ENCODE assay signal across 33 cellular contexts in genomic region chr4:129988957-129989356, GRCh38.
DNase-seq lines count a peak whose midpoint lies in the region; ATAC-seq, FAIRE-seq and TF ChIP-seq lines count a peak whose summit lies in the region.
"Had no signal": no experiment of that assay in that cellular context is flagged by ENCODE, and none has a peak within 500 bp of the region (broad histone marks: within the 10 kb centered on the region; RNA-seq: fewer than 3 reads in every experiment).

No MANE protein-coding gene starts in this region.

- TF ChIP-seq CTCF in liver (IDR thresholded peaks at IDR 0.05; ENCODE audit: low read depth, low read length, missing input control) = no peak
- no peak for TF ChIP-seq CTCF in HepG2 (CRISPR knock-in tag; IDR thresholded peaks at IDR 0.05)

- no peaks in the 10 kb centered on the region for H4K20me1 ChIP-seq in HepG2 (ENCODE audit: insufficient read depth, low read length)
- H4K20me1 ChIP-seq: BLaER1; BLaER1 treated with 17β-estradiol and CSF1 and Interleukin-3, amounts not matched to agents 10 nM and 100 nM had no signal

- TF ChIP-seq EP300 in HepG2 (IDR thresholded peaks at IDR 0.05; ENCODE audit: low read depth in 2 of 2, low read length in 2 of 2) (no peak), HepG2 (CRISPR knock-in tag; IDR thresholded peaks at IDR 0.05; ENCODE audit: borderline replicate concordance) (no peak)

- H3K27me3 ChIP-seq in liver (ENCODE audit: control insufficient read depth in 4 of 4, insufficient read depth in 4 of 4, low read length in 3 of 4) = no peaks in the 10 kb centered on the region
- no peaks in the 10 kb centered on the region for H3K27me3 ChIP-seq in HepG2 (ENCODE audit: control insufficient read depth in 1 of 2, insufficient read depth in 2 of 2, low read length in 2 of 2)
- H3K27me3 ChIP-seq: BE2C; BLaER1; BLaER1 treated with 17β-estradiol and CSF1 and Interleukin-3, amounts not matched to agents 10 nM and 100 nM had no signal

- no peak for TF ChIP-seq POLR2A in HepG2 (IDR thresholded peaks at IDR 0.05; ENCODE audit: insufficient read depth in 1 of 2, low read depth in 2 of 2, low read length in 2 of 2)

- no peak overlapping the region for H3K4me3 ChIP-seq in liver (ENCODE audit: low read depth in 1 of 3, low read length in 3 of 3)
- no peak overlapping the region for H3K4me3 ChIP-seq in HepG2 (replicated peaks in 1 of 3; ENCODE audit: insufficient read depth in 1 of 3, low read depth in 2 of 3, low read length in 3 of 3)
- H3K4me3 ChIP-seq: A549; BLaER1; BLaER1 treated with 17β-estradiol and CSF1 and Interleukin-3, amounts not matched to agents 10 nM and 100 nM had no signal

- no peak for DNase-seq in HepG2 (ENCODE audit: low spot score)
- DNase-seq in left lobe of liver (ENCODE audit: low spot score) = no peak
- peak; percentile 85 for DNase-seq in renal cortical epithelial cell (ENCODE audit: low read depth)
- no peak for DNase-seq in G401 (ENCODE audit: low spot score)
- DNase-seq: 8988T; ACHN; AML-193; BE2C; C1 segment of cervical spinal cord; Caco-2; Calu3; CD4-positive, alpha-beta memory T cell; CD4-positive, alpha-beta T cell; CD4-positive, CD25-positive, alpha-beta regulatory T cell; CD8-positive, alpha-beta memory T cell; CD8-positive, alpha-beta T cell; COR-L47; DMS 273 treated with DMSO at 0.1 percent for 48 hours; DMS153; DMS53; DMS79; DMS79 treated with DMSO at 0.1 percent for 48 hours; DND-41; EL had no signal

- H2AFZ ChIP-seq in HepG2 (ENCODE audit: low read length) = no peak overlapping the region

- intact Hi-C loops in HepG2 (cut with micrococcal nuclease; ENCODE audit: unreplicated experiment) = no loop called here

- H3K9ac ChIP-seq in liver (ENCODE audit: low read depth in 1 of 2, low read length in 2 of 2) (no peak overlapping the region), HepG2 (ENCODE audit: insufficient read depth, low read depth, low read length) (no peak overlapping the region)
- H3K9ac ChIP-seq: BLaER1; BLaER1 treated with 17β-estradiol and CSF1 and Interleukin-3, amounts not matched to agents 10 nM and 100 nM had no signal

- no TSS peak for BruUV-seq in HepG2 (replicated peaks; lab: Mats Ljungman, UMichigan)

- CTCF ChIA-PET in HepG2 (lab: Yijun Ruan, JAX; ENCODE audit: low intra/inter-chr PET ratio, low total read pairs) = no interaction called here

- in situ Hi-C loops in HepG2 (cut with HindIII; ENCODE audit: extremely low pct_ligation_motif_present, low pct_unique_long_range_greater_than_20kb) (no loop called here), G401 (cut with HindIII; ENCODE audit: low sequenced_read_pairs) (no loop called here)

- H3K36me3 ChIP-seq in liver (ENCODE audit: control insufficient read depth in 4 of 4, insufficient read depth in 3 of 4, low read depth in 1 of 4, low read length in 3 of 4) (no peaks in the 10 kb centered on the region), HepG2 (replicated peaks in 1 of 2; ENCODE audit: control insufficient read depth in 1 of 2, insufficient read depth in 2 of 2, low read length in 2 of 2) (no peaks in the 10 kb centered on the region)
- H3K36me3 ChIP-seq: BE2C; BLaER1; BLaER1 treated with 17β-estradiol and CSF1 and Interleukin-3, amounts not matched to agents 10 nM and 100 nM had no signal

- no peak overlapping the region for H3K4me2 ChIP-seq in HepG2 (ENCODE audit: low read depth, low read length)
- H3K4me2 ChIP-seq: A549; BLaER1; BLaER1 treated with 17β-estradiol and CSF1 and Interleukin-3, amounts not matched to agents 10 nM and 100 nM had no signal

- no peak for TF ChIP-seq RAD21 in liver (IDR thresholded peaks at IDR 0.05)
- TF ChIP-seq RAD21 in HepG2 (CRISPR knock-in tag; IDR thresholded peaks at IDR 0.05) = no peak

- H3K4me1 ChIP-seq in liver (ENCODE audit: control insufficient read depth in 4 of 4, insufficient read depth in 4 of 4, low read length in 3 of 4) = no peaks in the 10 kb centered on the region
- no peaks in the 10 kb centered on the region for H3K4me1 ChIP-seq in HepG2 (ENCODE audit: insufficient read depth, low read length)
- H3K4me1 ChIP-seq: A549; BE2C; BLaER1; BLaER1 treated with 17β-estradiol and CSF1 and Interleukin-3, amounts not matched to agents 10 nM and 100 nM; Caco-2 had no signal

- no peaks in the 10 kb centered on the region for H3K79me2 ChIP-seq in HepG2 (ENCODE audit: insufficient read depth, low read length)

- FAIRE-seq in HepG2 (lab: Jason Lieb, UNC) = no peak
- FAIRE-seq: A204.1, A549, D721Med had no signal

- H3K27ac ChIP-seq in liver (ENCODE audit: low read depth in 1 of 2, low read length in 2 of 2) (no peak overlapping the region), HepG2 (ENCODE audit: extremely low read length, insufficient read depth, low read length) (no peak overlapping the region)
- H3K27ac ChIP-seq: 22Rv1; A549; BLaER1; BLaER1 treated with 17β-estradiol and CSF1 and Interleukin-3, amounts not matched to agents 10 nM and 100 nM; C4-2B had no signal

- ATAC-seq in HepG2 = no peak
- ATAC-seq in left lobe of liver = peak; percentile 44
- ATAC-seq in HG03439 (IDR thresholded peaks at IDR 0.05; ENCODE audit: unreplicated experiment) = no peak
- ATAC-seq: A549; CD8-positive, alpha-beta T cell had no signal

- H3K9me3 ChIP-seq in liver (ENCODE audit: control insufficient read depth in 4 of 4, low read length in 3 of 4) (no peaks in the 10 kb centered on the region), HepG2 (ENCODE audit: low read length) (no peaks in the 10 kb centered on the region)
- H3K9me3 ChIP-seq: A549; BE2C; BLaER1; BLaER1 treated with 17β-estradiol and CSF1 and Interleukin-3, amounts not matched to agents 10 nM and 100 nM; Caco-2 had no signal

- POLR2A ChIA-PET in HepG2 (lab: Yijun Ruan, JAX) = no interaction called here

TF ChIP-seq in liver, 16 proteins besides CTCF, POLR2A, EP300 and RAD21:
- TF ChIP-seq TAF1 (conservative IDR thresholded peaks at IDR 0.05) (no peak), FOXA2 (IDR thresholded peaks at IDR 0.05) (peak; percentile 20), EGR1 (IDR thresholded peaks at IDR 0.05; ENCODE audit: low read depth in 2 of 2) (peak in 1 of 2 donors; percentile 35), ATF3 (IDR thresholded peaks at IDR 0.05) (no peak), RXRA (IDR thresholded peaks at IDR 0.05) (no peak)

TF ChIP-seq in HepG2, 621 proteins besides CTCF, POLR2A, EP300 and RAD21:
- TF ChIP-seq CAMTA2 (CRISPR knock-in tag; IDR thresholded peaks at IDR 0.05; ENCODE audit: borderline replicate concordance) (no peak), ZNF652 (CRISPR knock-in tag; IDR thresholded peaks at IDR 0.05; ENCODE audit: borderline replicate concordance, low read depth) (no peak), CBX2 (IDR thresholded peaks at IDR 0.05; ENCODE audit: low read depth, low read length) (no peak), CBX2 (CRISPR knock-in tag; IDR thresholded peaks at IDR 0.05; ENCODE audit: low read depth) (no peak), MED13 (CRISPR knock-in tag; IDR thresholded peaks at IDR 0.05) (no peak)
